Comparison of ENCODE assay signal across 1 cellular context in genomic region chr15:27495963-27496459, GRCh38.
TF ChIP-seq lines count a peak whose summit lies in the region.

No MANE protein-coding gene starts in this region.

TF ChIP-seq in GM23338, 12 proteins besides CTCF, POLR2A, EP300 and RAD21 (continued from another document):
- TF ChIP-seq, protein P1, sequence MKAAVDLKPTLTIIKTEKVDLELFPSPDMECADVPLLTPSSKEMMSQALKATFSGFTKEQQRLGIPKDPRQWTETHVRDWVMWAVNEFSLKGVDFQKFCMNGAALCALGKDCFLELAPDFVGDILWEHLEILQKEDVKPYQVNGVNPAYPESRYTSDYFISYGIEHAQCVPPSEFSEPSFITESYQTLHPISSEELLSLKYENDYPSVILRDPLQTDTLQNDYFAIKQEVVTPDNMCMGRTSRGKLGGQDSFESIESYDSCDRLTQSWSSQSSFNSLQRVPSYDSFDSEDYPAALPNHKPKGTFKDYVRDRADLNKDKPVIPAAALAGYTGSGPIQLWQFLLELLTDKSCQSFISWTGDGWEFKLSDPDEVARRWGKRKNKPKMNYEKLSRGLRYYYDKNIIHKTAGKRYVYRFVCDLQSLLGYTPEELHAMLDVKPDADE (IDR thresholded peaks at IDR 0.05): no peak
